In genomic region chr3:56681963-56682457, GRCh38 we compare ENCODE assay signal across 8 cellular contexts. TPM values are rescaled to one million over a fixed set of nuclear protein-coding genes. Genes with fewer than 3 reads are reported as not detected.
DNase-seq lines count a peak whose midpoint lies in the region; ATAC-seq lines count a peak whose summit lies in the region.

No MANE protein-coding gene starts in this region.

- H3K4me3 ChIP-seq in MG63: peak overlapping the region; percentile 80
- H3K4me3 ChIP-seq in effector memory CD4-positive, alpha-beta T cell (ENCODE audit: insufficient read depth, low read depth, low read length, poor library complexity, severe bottlenecking): peak overlapping the region; percentile 76
- H3K4me3 ChIP-seq in neuron (ENCODE audit: low read length): peak overlapping the region; percentile 97

- no peak for ATAC-seq in GM19463 (IDR thresholded peaks at IDR 0.05; ENCODE audit: unreplicated experiment)
- ATAC-seq in GM19467 (IDR thresholded peaks at IDR 0.05; ENCODE audit: unreplicated experiment): no peak

- H3K9me3 ChIP-seq in MG63: peaks cover 5% of the 10 kb centered on the region
- H3K9me3 ChIP-seq in effector memory CD4-positive, alpha-beta T cell (ENCODE audit: control insufficient read depth, low read length): no peaks in the 10 kb centered on the region
- H3K9me3 ChIP-seq in neuron (ENCODE audit: low read length): peaks cover 11% of the 10 kb centered on the region

- peak; percentile 29 for DNase-seq in DMS79 treated with DMSO at 0.1 percent for 48 hours (lab: John Stamatoyannopoulos, UW)
- no peak for DNase-seq in MG63
- DNase-seq in effector memory CD4-positive, alpha-beta T cell: no peak
- no peak for DNase-seq in DMS53 (lab: John Stamatoyannopoulos, UW)
- no peak for DNase-seq in GM19238 (ENCODE audit: insufficient read length, low spot score)

- peak overlapping the region; percentile 99 for H2AFZ ChIP-seq in neuron (ENCODE audit: low read depth, low read length)

- peaks cover 15% of the 10 kb centered on the region for H3K4me1 ChIP-seq in effector memory CD4-positive, alpha-beta T cell (ENCODE audit: control insufficient read depth, insufficient read depth, low read length, poor library complexity, severe bottlenecking)
- peaks cover 12% of the 10 kb centered on the region for H3K4me1 ChIP-seq in neuron (ENCODE audit: insufficient read depth, low read length)

- H3K27ac ChIP-seq in effector memory CD4-positive, alpha-beta T cell (ENCODE audit: insufficient read depth, low read length, poor library complexity, severe bottlenecking): peak overlapping the region; percentile 98

- no peaks in the 10 kb centered on the region for H3K27me3 ChIP-seq in MG63
- H3K27me3 ChIP-seq in effector memory CD4-positive, alpha-beta T cell (replicated peaks; ENCODE audit: control insufficient read depth, insufficient read depth, low read length, poor library complexity, severe bottlenecking): no peaks in the 10 kb centered on the region
- H3K27me3 ChIP-seq in neuron (ENCODE audit: insufficient read depth, low read length): no peaks in the 10 kb centered on the region

- H3K36me3 ChIP-seq in MG63: peaks cover 11% of the 10 kb centered on the region
- H3K36me3 ChIP-seq in effector memory CD4-positive, alpha-beta T cell (ENCODE audit: control insufficient read depth, insufficient read depth, low read length): no peaks in the 10 kb centered on the region
- H3K36me3 ChIP-seq in neuron (ENCODE audit: insufficient read depth, low read length): peaks cover 19% of the 10 kb centered on the region

RNA-seq across cellular contexts. Expression of gene TASOR, which starts 1.1 kb away (rescaled TPM):
- total RNA-seq in MG63 (2014; rRNA removed; shearing (Covaris generic); ENCODE audit: low replicate concordance): 24.1 and 49.1 TPM in 2 replicates
